Comparison of ENCODE assay signal across 9 cellular contexts in the genomic region with DNA sequence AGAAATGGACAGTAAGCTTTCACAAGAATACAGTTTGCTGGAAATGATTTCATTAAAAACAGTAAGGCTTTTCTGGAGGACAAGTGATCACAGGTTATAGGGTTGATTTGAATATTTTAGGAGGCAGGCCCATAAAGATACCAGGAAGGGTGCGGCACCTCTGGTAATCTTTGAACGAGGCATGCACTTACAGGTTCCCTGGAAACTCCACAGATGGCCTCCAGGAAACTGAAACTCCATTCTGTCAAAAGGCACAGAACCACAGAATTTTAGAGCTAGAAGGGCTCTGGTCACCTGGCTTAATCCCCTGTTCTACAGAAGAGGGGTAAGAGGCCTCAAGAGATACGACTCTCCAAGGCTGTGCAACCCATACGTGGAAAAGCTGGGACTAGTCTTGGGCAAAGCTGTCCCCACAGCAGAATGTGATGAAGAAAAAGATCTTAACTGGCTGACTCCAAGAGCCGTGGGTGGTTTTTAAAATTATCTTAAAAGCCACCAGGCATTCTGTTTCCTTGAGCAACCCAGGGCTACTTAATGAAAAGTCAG. TPM values are rescaled to one million over a fixed set of nuclear protein-coding genes. Genes with fewer than 3 reads are reported as not detected.
DNase-seq lines count a peak whose midpoint lies in the region; ATAC-seq, FAIRE-seq and TF ChIP-seq lines count a peak whose summit lies in the region.
"Had no signal": no experiment of that assay in that cellular context is flagged by ENCODE, and none has a peak within 500 bp of the region (broad histone marks: within the 10 kb centered on the region; RNA-seq: fewer than 3 reads in every experiment).

No MANE protein-coding gene starts in this region.

- H3K9me1 ChIP-seq in K562 (ENCODE audit: control insufficient read depth, insufficient read depth, low read length): no peaks in the 10 kb centered on the region

- H3K27me3 ChIP-seq in K562 (ENCODE audit: control insufficient read depth in 2 of 2, insufficient read depth in 2 of 2, low read length in 2 of 2): no peaks in the 10 kb centered on the region
- H3K27me3 ChIP-seq in pancreas: no peaks in the 10 kb centered on the region

- TF ChIP-seq RAD21 in A549 (conservative IDR thresholded peaks at IDR 0.05 in 1 of 2, IDR thresholded peaks at IDR 0.05 in 1 of 2) (no peak), K562 (CRISPR knock-in tag; conservative IDR thresholded peaks at IDR 0.05 in 1 of 2, IDR thresholded peaks at IDR 0.05 in 1 of 2) (no peak)

- H3K36me3 ChIP-seq in K562 (ENCODE audit: control insufficient read depth, insufficient read depth, low read length) (peaks cover 8% of the 10 kb centered on the region; the same call in 1 of the 3 replicates), pancreas (no peaks in the 10 kb centered on the region)

- intact Hi-C loops in K562 (cut with micrococcal nuclease): loop anchor here (10.0 kb wide), 1 partner anchor 338 kb away; the partner anchor contains the start of gene MESD
- intact Hi-C loops in pancreas (cut with DNase I): no loop called here

- in situ Hi-C loops in K562 (cut with MboI): no loop called here

- no peaks in the 10 kb centered on the region for H3K9me3 Mint-ChIP-seq in memory B cell

- no peak for TF ChIP-seq EP300 in A549 (IDR thresholded peaks at IDR 0.05)
- TF ChIP-seq EP300 in K562 (IDR thresholded peaks at IDR 0.05; ENCODE audit: low read length): no peak

- peak overlapping the region; percentile 86; the same call in 1 of the 3 replicates for H3K4me2 ChIP-seq in A549
- H3K4me2 ChIP-seq in K562 (ENCODE audit: insufficient read depth, low read length): peak overlapping the region; percentile 36

- TF ChIP-seq POLR2A in A549 (IDR thresholded peaks at IDR 0.05; ENCODE audit: low read length): no peak
- no peak for TF ChIP-seq POLR2A in K562 (conservative IDR thresholded peaks at IDR 0.05)

- H2AFZ ChIP-seq in K562 (ENCODE audit: low read depth, low read length): peak overlapping the region; percentile 41; the same call in 1 of the 2 replicates

- no peaks in the 10 kb centered on the region for H3K9me3 ChIP-seq in A549
- H3K9me3 ChIP-seq in K562 (replicated peaks; ENCODE audit: control insufficient read depth, insufficient read depth, low read depth, low read length): no peaks in the 10 kb centered on the region
- no peaks in the 10 kb centered on the region for H3K9me3 ChIP-seq in pancreas

- H4K20me1 ChIP-seq in K562 (replicated peaks; ENCODE audit: control insufficient read depth, insufficient read depth, low read length): no peaks in the 10 kb centered on the region

- H3K4me3 ChIP-seq in A549 (no peak overlapping the region), HFF-Myc (replicated peaks; ENCODE audit: low read depth, low read length) (peak overlapping the region; percentile 75), K562 (peak overlapping the region; percentile 2; the same call in 1 of the 2 replicates), pancreas (peak overlapping the region in 1 of 4 donors; percentile 4)

- H3K4me1 ChIP-seq in A549: peaks cover 8% of the 10 kb centered on the region; the same call in 1 of the 3 replicates
- H3K4me1 ChIP-seq in K562 (replicated peaks in 1 of 2; ENCODE audit: control insufficient read depth in 2 of 2, insufficient read depth in 2 of 2, low read length in 2 of 2): peaks cover 11 to 12% of the 10 kb centered on the region in 2 experiments; a peak in 4 of 5 replicates
- peaks cover 0 to 3% (median 0%) of the 10 kb centered on the region in 3 donors for H3K4me1 ChIP-seq in pancreas

- H3K36me3 Mint-ChIP-seq in memory B cell: peaks cover 2% of the 10 kb centered on the region

- no peak for ATAC-seq in A549
- no peak for ATAC-seq in K562
- ATAC-seq in memory B cell (ENCODE audit: low read depth): no peak
- ATAC-seq in HG02938 (IDR thresholded peaks at IDR 0.05; ENCODE audit: unreplicated experiment): no peak
- no peak for ATAC-seq in pancreas

- no peaks in the 10 kb centered on the region for H3K79me2 ChIP-seq in K562 (ENCODE audit: control insufficient read depth, insufficient read depth, low read length)

- no peaks in the 10 kb centered on the region for H3K27me3 Mint-ChIP-seq in memory B cell

- no peak for FAIRE-seq in A549 (lab: Jason Lieb, UNC)
- FAIRE-seq in K562 (lab: Jason Lieb, UNC): peak; percentile 48
- FAIRE-seq in pancreas (lab: Jason Lieb, UNC): no peak

- peak overlapping the region; percentile 67 for H3K27ac Mint-ChIP-seq in memory B cell

- CTCF ChIA-PET in A549 (lab: Yijun Ruan, JAX) (interaction anchor here (1.2 to 6.6 kb wide), 4 partner anchors 10 to 57 kb away, joined by 3 to 32 read pairs (median 6); no protein-coding TSS in a partner anchor), K562 (lab: Yijun Ruan, JAX; ENCODE audit: low intra/inter-chr PET ratio) (no interaction called here)

- no peak for DNase-seq in A549 (ENCODE audit: low read depth in 1 of 2, low spot score in 1 of 2)
- no peak for DNase-seq in HFF-Myc (ENCODE audit: extremely low read depth, low read depth)
- peak in 2 of 4 experiments; percentile 24 to 46 for DNase-seq in K562 (ENCODE audit: extremely low read depth in 1 of 4, low spot score in 3 of 4)
- no peak for DNase-seq in memory B cell (ENCODE audit: low spot score in 2 of 2)
- DNase-seq in islet precursor cell: no peak
- no peak for DNase-seq in HuH-7.5 (ENCODE audit: low spot score)
- no peak for DNase-seq in pancreas
- DNase-seq: NCI-H1092 treated with DMSO at 0.1 percent for 48 hours had no signal

- POLR2A ChIA-PET in A549 (lab: Yijun Ruan, JAX): no interaction called here
- POLR2A ChIA-PET in K562 (lab: Yijun Ruan, JAX): interaction anchor here (1.0 kb wide), 1 partner anchor 12 kb away, joined by 3 read pairs; no protein-coding TSS in a partner anchor

- BruUV-seq in K562 (replicated peaks; lab: Mats Ljungman, UMichigan): no TSS peak

- H3K4me1 Mint-ChIP-seq in memory B cell: peaks cover 49% of the 10 kb centered on the region

- no peak for TF ChIP-seq CTCF in A549 (IDR thresholded peaks at IDR 0.05)
- TF ChIP-seq CTCF in HFF-Myc (IDR thresholded peaks at IDR 0.05; ENCODE audit: low read depth, low read length, missing control alignments): no peak
- TF ChIP-seq CTCF in K562 (IDR thresholded peaks at IDR 0.05 in 2 of 3, conservative IDR thresholded peaks at IDR 0.05 in 1 of 3; ENCODE audit: insufficient read depth in 2 of 3, low read depth in 1 of 3, low read length in 3 of 3): no peak
- no peak for TF ChIP-seq CTCF in pancreas (IDR thresholded peaks at IDR 0.05)

- H3K27ac ChIP-seq in A549: no peak overlapping the region
- peak overlapping the region; percentile 17; the same call in 1 of the 3 replicates for H3K27ac ChIP-seq in K562 (ENCODE audit: extremely low read depth, low read depth, low read length)
- no peak overlapping the region for H3K27ac ChIP-seq in pancreas

- peak overlapping the region in 1 of 2 experiments; percentile 37; a peak in 2 of 4 replicates for H3K9ac ChIP-seq in K562 (ENCODE audit: insufficient read depth in 1 of 2, low read depth in 2 of 2, low read length in 2 of 2)

- H3K4me3 Mint-ChIP-seq in memory B cell: peak overlapping the region; percentile 57

- WGBS in A549 (ENCODE audit: missing lambda C conversion rate): 81% methylated on average over 5 of the region's 5 CpGs
- WGBS in K562 (ENCODE audit: insufficient coverage, low coverage, missing lambda C conversion rate): 14% methylated on average over 5 of the region's 5 CpGs
- 48 to 63% methylated on average over 5 of the region's 5 CpGs for WGBS in pancreas, 2 donors

RNA-seq across cellular contexts. Expression of gene STARD5, which starts 1.2 kb away (rescaled TPM):
- polyA plus RNA-seq in A549 (2011; rRNA removed) (2.8 TPM in 2 replicates), A549 (2017; fragmentation: RNase III; extraction: RNeasy Plus Mini Kit Qiagen cat#74134 plus additional on column Dnase treatment) (2.1 TPM in 3 replicates), K562 (2011; rRNA removed) (4.8 and 5.7 TPM in 2 replicates), K562 (2014; fragmentation: Illumina TruSeq; extraction: Trizol) (3.8 and 4.4 TPM in 2 replicates), K562 (2014; fragmentation: Nextera tagmentation; extraction: Ambion mirVana) (1 to 10 TPM; 1.8 to 2.1 TPM), K562 (2014; rRNA removed) (2.2 and 2.5 TPM in 2 replicates), pancreas (1 to 10 TPM; 3.8 to 4.0 TPM)
- 3.7 and 3.8 TPM in 2 replicates for polyA plus RNA-seq in A549 (2012; cell fraction: cytosol; rRNA removed)
- 5.1 and 5.8 TPM in 2 replicates for polyA plus RNA-seq in A549 (2012; cell fraction: nucleus; rRNA removed)
- polyA minus RNA-seq in A549 (2011; rRNA and poly(A)+ RNA removed): 2.5 and 6.3 TPM in 2 replicates
- total RNA-seq in K562 (2011; cell fraction: chromatin; rRNA removed; ENCODE audit: low replicate concordance): 15.5 and 16.0 TPM in 2 replicates
- total RNA-seq in K562 (2011; cell fraction: nucleolus; rRNA removed): 10.4 and 11.8 TPM in 2 replicates
- 14.9 and 15.2 TPM in 2 replicates for total RNA-seq in K562 (2011; cell fraction: nucleoplasm; rRNA removed)
- total RNA-seq in K562 (2014; rRNA removed) (1.7 and 3.9 TPM in 2 replicates), K562 (2014; rRNA removed; fragmentation: Illumina TruSeq; extraction: Trizol) (2.0 and 2.1 TPM in 2 replicates), K562 (2015; rRNA removed; fragmentation: Illumina TruSeq; extraction: Trizol) (2.1 and 2.4 TPM in 2 replicates), K562 (2021) (3.1 and 3.6 TPM in 2 replicates), pancreas (1 to 10 TPM; 1.1 to 2.9 (median 2.0) TPM)
- polyA plus RNA-seq in K562 (2011; cell fraction: cytosol; rRNA removed): 5.5 and 5.9 TPM in 2 replicates
- polyA plus RNA-seq in K562 (2011; cell fraction: nucleus; rRNA removed): 11.6 and 22.7 TPM in 2 replicates
- polyA plus RNA-seq in K562 (2012): 2.4 and 2.7 TPM in 2 replicates
- polyA minus RNA-seq in K562 (2011; rRNA and poly(A)+ RNA removed): 4.1 and 9.6 TPM in 2 replicates
- polyA minus RNA-seq in K562 (2011; cell fraction: cytosol; rRNA and poly(A)+ RNA removed): 0.73 and 2.3 TPM in 2 replicates
- 6.4 and 7.9 TPM in 2 replicates for polyA minus RNA-seq in K562 (2011; cell fraction: nucleus; rRNA and poly(A)+ RNA removed)

RNA-seq across cellular contexts. Expression of gene TMC3, which starts 51.2 kb away (rescaled TPM):
- polyA plus RNA-seq in A549 (2011; rRNA removed): not detected in 2 replicates
- not detected in 2 replicates for polyA plus RNA-seq in A549 (2012; cell fraction: cytosol; rRNA removed)
- not detected in 2 replicates for polyA plus RNA-seq in A549 (2012; cell fraction: nucleus; rRNA removed)
- not detected in 3 replicates for polyA plus RNA-seq in A549 (2017; fragmentation: RNase III; extraction: RNeasy Plus Mini Kit Qiagen cat#74134 plus additional on column Dnase treatment)
- polyA minus RNA-seq in A549 (2011; rRNA and poly(A)+ RNA removed): 0.04 TPM in 1 of 2 replicates, not detected in the other
- total RNA-seq in K562 (2011; cell fraction: chromatin; rRNA removed; ENCODE audit: low replicate concordance): not detected in 2 replicates
- total RNA-seq in K562 (2011; cell fraction: nucleolus; rRNA removed): not detected in 2 replicates
- not detected in 2 replicates for total RNA-seq in K562 (2011; cell fraction: nucleoplasm; rRNA removed)
- total RNA-seq in K562 (2014; rRNA removed): not detected in 2 replicates
- total RNA-seq in K562 (2014; rRNA removed; fragmentation: Illumina TruSeq; extraction: Trizol): not detected in 2 replicates
- not detected in 2 replicates for total RNA-seq in K562 (2015; rRNA removed; fragmentation: Illumina TruSeq; extraction: Trizol)
- not detected in 2 replicates for total RNA-seq in K562 (2021)
- not detected in 2 replicates for polyA plus RNA-seq in K562 (2011; rRNA removed)
- polyA plus RNA-seq in K562 (2011; cell fraction: cytosol; rRNA removed): not detected in 2 replicates
- not detected in 2 replicates for polyA plus RNA-seq in K562 (2011; cell fraction: nucleus; rRNA removed)
- polyA plus RNA-seq in K562 (2012): 0.06 and 0.14 TPM in 2 replicates
- not detected in 2 replicates for polyA plus RNA-seq in K562 (2014; fragmentation: Illumina TruSeq; extraction: Trizol)
- polyA plus RNA-seq in K562 (2014; fragmentation: Nextera tagmentation; extraction: Ambion mirVana): under 1 TPM; 0.01 to 0.14 TPM
- polyA plus RNA-seq in K562 (2014; rRNA removed): not detected in 2 replicates
- not detected in 2 replicates for polyA minus RNA-seq in K562 (2011; rRNA and poly(A)+ RNA removed)
- not detected in 2 replicates for polyA minus RNA-seq in K562 (2011; cell fraction: cytosol; rRNA and poly(A)+ RNA removed)
- not detected in 2 replicates for polyA minus RNA-seq in K562 (2011; cell fraction: nucleus; rRNA and poly(A)+ RNA removed)
- total RNA-seq in pancreas: under 1 TPM in 1 of 6 donors, not detected in 5; 0.03 TPM
- under 1 TPM in 1 of 2 donors, not detected in 1; 0.05 TPM for polyA plus RNA-seq in pancreas
